ENCODE assay signal across 24 cellular contexts in genomic region chr13:113591750-113592149, GRCh38. TPM values are rescaled to one million over a fixed set of nuclear protein-coding genes. Genes with fewer than 3 reads are reported as not detected.
DNase-seq lines count a peak whose midpoint lies in the region; ATAC-seq and TF ChIP-seq lines count a peak whose summit lies in the region.
"Had no signal": no experiment of that assay in that cellular context is flagged by ENCODE, and none has a peak within 500 bp of the region (broad histone marks: within the 10 kb centered on the region; RNA-seq: fewer than 3 reads in every experiment).

No MANE protein-coding gene starts in this region.

- H3K9me3 ChIP-seq in DND-41 (ENCODE audit: insufficient read depth, low read length, severe bottlenecking) (no peaks in the 10 kb centered on the region), H9 (ENCODE audit: control insufficient read depth, low read depth, low read length) (no peaks in the 10 kb centered on the region), sigmoid colon (no peaks in the 10 kb centered on the region)
- H3K9me3 ChIP-seq: suprapubic skin had no signal

- no peaks in the 10 kb centered on the region for H3K27me3 Mint-ChIP-seq in H9 (ENCODE audit: low read depth)
- H3K27me3 Mint-ChIP-seq: activated B cell treated with CpG ODN at 0.5 μM for 24 hours; CD4-positive, alpha-beta memory T cell; IgD-negative memory B cell had no signal

- peaks cover 29% of the 10 kb centered on the region for H3K4me1 ChIP-seq in DND-41 (ENCODE audit: insufficient read depth, low read length)
- no peaks in the 10 kb centered on the region for H3K4me1 ChIP-seq in H9 (ENCODE audit: insufficient read depth, low read length)
- H3K4me1 ChIP-seq in sigmoid colon: peaks cover 0 to 7% (median under 1%) of the 10 kb centered on the region in 4 donors

- ATAC-seq in DND-41 (ENCODE audit: insufficient read depth, low read depth) (no peak), left lobe of liver (no peak)
- ATAC-seq: activated T-cell treated with anti-CD3 and anti-CD28 coated beads, Interleukin-2, amount 50 U/mL, for 72 hours; stimulated activated effector memory CD8-positive, alpha-beta T cell treated with anti-CD3 and anti-CD28 coated beads, Interleukin-12 subunit alpha, Interleukin-12 subunit beta, amount 100 ng/mL, for 72 hours had no signal

- H3K9me3 Mint-ChIP-seq in H9: no peaks in the 10 kb centered on the region
- H3K9me3 Mint-ChIP-seq: activated B cell treated with CpG ODN at 0.5 μM for 24 hours; activated T-cell treated with anti-CD3 and anti-CD28 coated beads, Interleukin-2, amount 50 U/mL, for 72 hours; CD4-positive, alpha-beta memory T cell; IgD-negative memory B cell; stimulated activated effector memory CD8-positive, alpha-beta T cell treated with anti-CD3 and anti-CD28 coated beads, Interleukin-12 subunit alpha, Interleukin-12 subunit beta, amount 100 ng/mL, for 72 hours had no signal

- intact Hi-C loops in sigmoid colon (cut with DNase I): no loop called here

- H3K4me3 ChIP-seq in DND-41 (ENCODE audit: low read depth in 1 of 2, low read length in 2 of 2) (no peak overlapping the region), sigmoid colon (no peak overlapping the region)
- H3K4me3 ChIP-seq: coronary artery, suprapubic skin had no signal

- H3K79me2 ChIP-seq in DND-41 (ENCODE audit: insufficient read depth, low read length) (peaks cover 97% of the 10 kb centered on the region), H9 (ENCODE audit: insufficient read depth, low read length) (peaks cover 47% of the 10 kb centered on the region; the same call in 1 of the 2 replicates)

- no peak overlapping the region for H2BK15ac ChIP-seq in H9 (ENCODE audit: low read depth, low read length)

- H3T11ph ChIP-seq in H9 (ENCODE audit: low read length): no peak overlapping the region

- no peaks in the 10 kb centered on the region for H3K23me2 ChIP-seq in H9 (ENCODE audit: insufficient read length, low read depth, low read length, poor library complexity, severe bottlenecking)

- peaks cover 52 to 69% (median 66%) of the 10 kb centered on the region in 3 experiments for H3K36me3 Mint-ChIP-seq in H9 (ENCODE audit: insufficient read depth in 1 of 3, low read depth in 3 of 3)

- H3K4me2 ChIP-seq in DND-41 (ENCODE audit: insufficient read depth, low read length) (no peak overlapping the region), H9 (ENCODE audit: insufficient read depth, insufficient read length, low read length) (no peak overlapping the region)

- H3K18ac ChIP-seq in H9 (ENCODE audit: insufficient read length, low read depth, low read length): no peak overlapping the region

- DNase-seq in DND-41 (peak; percentile 2), H9 (no peak), left lobe of liver (ENCODE audit: low spot score) (peak; percentile 7), sigmoid colon (peak; percentile 38), DMS153 treated with DMSO at 0.1 percent for 48 hours (lab: John Stamatoyannopoulos, UW; ENCODE audit: unreplicated experiment) (no peak), dermis blood vessel endothelial cell (no peak), AG08395 (ENCODE audit: low spot score) (no peak)
- DNase-seq: activated B cell treated with CpG ODN at 0.5 μM for 24 hours; activated CD4-positive, alpha-beta T cell treated with anti-CD3 and anti-CD28 coated beads, Interleukin-2, amount 50 U/mL, for 48 hours; activated naive CD4-positive, alpha-beta T cell treated with anti-CD3 and anti-CD28 coated beads, Interleukin-2, amount 50 U/mL, for 16 hours; activated T-cell treated with anti-CD3 and anti-CD28 coated beads, Interleukin-2, amount 50 U/mL, for 72 hours; CD4-positive, alpha-beta memory T cell; DMS 273 treated with DMSO at 0.1 percent for 48 hours; mesenchymal stem cell; NCI-H1105; NCI-H2081; NCI-H82; nucleus accumbens; retina; stimulated activated CD4-positive, alpha-beta T cell treated with anti-CD3 and anti-CD28 coated beads, Interleukin-2, amount 100 ng/mL, for 48 hours had no signal

- no peak overlapping the region for H3K23ac ChIP-seq in H9 (ENCODE audit: insufficient read length, low read depth, low read length)

- no peak overlapping the region for H2BK12ac ChIP-seq in H9 (ENCODE audit: insufficient read length, low read depth, low read length)

- TF ChIP-seq EP300 in sigmoid colon (IDR thresholded peaks at IDR 0.05): no peak

- H3K79me1 ChIP-seq in H9 (ENCODE audit: insufficient read depth, low read depth, low read length, poor library complexity, severe bottlenecking): peaks cover 13% of the 10 kb centered on the region

- H3K36me3 ChIP-seq in DND-41 (ENCODE audit: insufficient read depth, low read length): peaks cover 82% of the 10 kb centered on the region
- H3K36me3 ChIP-seq in sigmoid colon: peaks cover 0 to 13% (median 1%) of the 10 kb centered on the region in 4 donors

- no peak overlapping the region for H4K91ac ChIP-seq in H9 (ENCODE audit: insufficient read length, low read depth, low read length)

- H3K27me3 ChIP-seq in DND-41 (ENCODE audit: insufficient read depth, low read length, poor library complexity) (no peaks in the 10 kb centered on the region), H9 (ENCODE audit: insufficient read depth, low read length) (no peaks in the 10 kb centered on the region), sigmoid colon (no peaks in the 10 kb centered on the region)
- H3K27me3 ChIP-seq: suprapubic skin had no signal

- no peak overlapping the region for H2AK5ac ChIP-seq in H9 (ENCODE audit: insufficient read length, low read length)

- no peak overlapping the region for H3K4ac ChIP-seq in H9 (ENCODE audit: low read depth, low read length)

- no peak overlapping the region for H3K27ac ChIP-seq in DND-41 (ENCODE audit: low read length)
- H3K27ac ChIP-seq in H9 (ENCODE audit: insufficient read length, low read depth, low read length): no peak overlapping the region
- no peak overlapping the region for H3K27ac ChIP-seq in sigmoid colon
- H3K27ac ChIP-seq: coronary artery, suprapubic skin had no signal

- no peak overlapping the region for H2BK20ac ChIP-seq in H9 (ENCODE audit: low read depth, low read length, poor library complexity, severe bottlenecking)

- H4K20me1 ChIP-seq in DND-41 (ENCODE audit: insufficient read depth, low read length): peaks cover 90% of the 10 kb centered on the region
- H4K20me1 ChIP-seq in H9 (ENCODE audit: control insufficient read depth, insufficient read depth, insufficient read length): no peaks in the 10 kb centered on the region

- no peak overlapping the region for H3K56ac ChIP-seq in H9 (ENCODE audit: insufficient read length, low read depth, low read length)

- no peak overlapping the region for H4K8ac ChIP-seq in H9 (replicated peaks; ENCODE audit: insufficient read length, low read depth, low read length)

- no peak overlapping the region for H2BK5ac ChIP-seq in H9 (ENCODE audit: insufficient read length, low read length)

- WGBS in H9 (ENCODE audit: extremely low coverage, insufficient read length, low lambda C conversion rate): no CpG with 5 or more reads among the region's 11 CpGs
- 95 to 96% methylated on average over 11 of the region's 11 CpGs for WGBS in sigmoid colon, 2 donors

- H2BK120ac ChIP-seq in H9 (ENCODE audit: low read depth, low read length, poor library complexity, severe bottlenecking): no peak overlapping the region

- no peak overlapping the region for H3K14ac ChIP-seq in H9 (ENCODE audit: insufficient read depth, low read length)

- no peak overlapping the region for H4K5ac ChIP-seq in H9 (ENCODE audit: insufficient read length, low read depth, low read length)

- no peak overlapping the region for H3K4me3 Mint-ChIP-seq in H9
- H3K4me3 Mint-ChIP-seq: activated B cell treated with CpG ODN at 0.5 μM for 24 hours; activated T-cell treated with anti-CD3 and anti-CD28 coated beads, Interleukin-2, amount 50 U/mL, for 72 hours; CD4-positive, alpha-beta memory T cell; IgD-negative memory B cell; stimulated activated effector memory CD8-positive, alpha-beta T cell treated with anti-CD3 and anti-CD28 coated beads, Interleukin-12 subunit alpha, Interleukin-12 subunit beta, amount 100 ng/mL, for 72 hours had no signal

- H3K4me1 Mint-ChIP-seq in H9: peaks cover 9 to 12% of the 10 kb centered on the region in 2 experiments

- H2AFZ ChIP-seq in DND-41 (ENCODE audit: low read depth, low read length): no peak overlapping the region
- no peak overlapping the region for H2AFZ ChIP-seq in H9 (ENCODE audit: low read length)

- H3K9ac ChIP-seq in DND-41 (ENCODE audit: low read depth, low read length): no peak overlapping the region
- no peak overlapping the region for H3K9ac ChIP-seq in H9 (ENCODE audit: extremely low read depth, insufficient read length, low read length)

- TF ChIP-seq CTCF in DND-41 (IDR thresholded peaks at IDR 0.05; ENCODE audit: borderline replicate concordance, extremely low read depth, low read length, poor library complexity, severe bottlenecking) (no peak), H9 (conservative IDR thresholded peaks at IDR 0.05) (no peak), sigmoid colon (IDR thresholded peaks at IDR 0.05) (no peak)

- no peak for TF ChIP-seq POLR2A in sigmoid colon (IDR thresholded peaks at IDR 0.05)

- H3K27ac Mint-ChIP-seq in H9: peak overlapping the region in 2 of 3 experiments; percentile 27 to 40; a peak in 1 of 7 replicates
- H3K27ac Mint-ChIP-seq: activated B cell treated with CpG ODN at 0.5 μM for 24 hours; activated T-cell treated with anti-CD3 and anti-CD28 coated beads, Interleukin-2, amount 50 U/mL, for 72 hours; stimulated activated effector memory CD8-positive, alpha-beta T cell treated with anti-CD3 and anti-CD28 coated beads, Interleukin-12 subunit alpha, Interleukin-12 subunit beta, amount 100 ng/mL, for 72 hours had no signal

RNA-seq across cellular contexts. Expression of gene TFDP1, which starts 7.2 kb away (rescaled TPM):
- total RNA-seq in H9 (2021) (109 and 111 TPM in 2 replicates), left lobe of liver (23.5 TPM), sigmoid colon (10 to 100 TPM; 26.5 to 46.0 (median 33.8) TPM), dermis blood vessel endothelial cell (49.5 and 122 TPM in 2 replicates)
- 10 to 100 TPM; 40.2 to 57.1 (median 54.6) TPM for polyA plus RNA-seq in sigmoid colon

Comparison
In these comparisons a context has a peak if more than half of its experiments do, and no peak if none do; other contexts are left out.
1. DNase-seq: peak in DND-41 (single experiment), left lobe of liver (single experiment) and sigmoid colon (single experiment); none in H9 (single experiment), DMS153 treated with DMSO at 0.1 percent for 48 hours (single experiment), dermis blood vessel endothelial cell (single experiment) and AG08395 (single experiment).